ENCODE assay signal across 8 cellular contexts in genomic region chr20:40279390-40279789, GRCh38.
DNase-seq lines count a peak whose midpoint lies in the region; ATAC-seq and TF ChIP-seq lines count a peak whose summit lies in the region.

No MANE protein-coding gene starts in this region.

- H3K4me3 Mint-ChIP-seq in progenitor cell of endocrine pancreas (ENCODE audit: low read depth) (no peak overlapping the region), natural killer cell (no peak overlapping the region)

- no peaks in the 10 kb centered on the region for H3K9me3 ChIP-seq in SJCRH30 (replicated peaks)

- H3K27me3 ChIP-seq in SJCRH30 (peaks cover 23% of the 10 kb centered on the region), foreskin keratinocyte (no peaks in the 10 kb centered on the region)

- no peaks in the 10 kb centered on the region for H3K4me1 ChIP-seq in SJCRH30
- peaks cover 7% of the 10 kb centered on the region for H3K4me1 ChIP-seq in foreskin keratinocyte

- H3K27me3 Mint-ChIP-seq in progenitor cell of endocrine pancreas (peaks cover 42% of the 10 kb centered on the region), natural killer cell (ENCODE audit: low read depth in 2 of 2) (peaks cover 2 to 10% of the 10 kb centered on the region in 2 donors)

- H3K9me3 Mint-ChIP-seq in progenitor cell of endocrine pancreas (ENCODE audit: low read depth): no peaks in the 10 kb centered on the region
- H3K9me3 Mint-ChIP-seq in natural killer cell: no peaks in the 10 kb centered on the region

- intact Hi-C loops in natural killer cell (cut with micrococcal nuclease): no loop called here

- H3K4me1 Mint-ChIP-seq in progenitor cell of endocrine pancreas (ENCODE audit: low read depth) (peaks cover 9% of the 10 kb centered on the region), natural killer cell (no peaks in the 10 kb centered on the region)

- peak overlapping the region; percentile 79 for H3K27ac Mint-ChIP-seq in progenitor cell of endocrine pancreas
- H3K27ac Mint-ChIP-seq in natural killer cell: no peak overlapping the region

- DNase-seq in GDM1 (lab: John Stamatoyannopoulos, UW) (peak; percentile 25), SJCRH30 (peak; percentile 11 to 34), foreskin keratinocyte (peak; percentile 48 to 76), progenitor cell of endocrine pancreas (ENCODE audit: low spot score, unreplicated experiment) (no peak), NCI-H187 treated with DMSO at 0.1 percent for 48 hours (lab: John Stamatoyannopoulos, UW) (no peak), natural killer cell (no peak)
- no peak for DNase-seq in activated CD4-positive, CD25-positive, alpha-beta regulatory T cell treated with anti-CD3 and anti-CD28 coated beads, Interleukin-2, amount 50 U/mL, for 72 hours

- no peaks in the 10 kb centered on the region for H3K36me3 Mint-ChIP-seq in progenitor cell of endocrine pancreas (ENCODE audit: insufficient read depth)
- H3K36me3 Mint-ChIP-seq in natural killer cell: no peaks in the 10 kb centered on the region

- no peaks in the 10 kb centered on the region for H3K36me3 ChIP-seq in SJCRH30

- no peak overlapping the region for H3K27ac ChIP-seq in SJCRH30
- H3K27ac ChIP-seq in foreskin keratinocyte: no peak overlapping the region

- TF ChIP-seq CTCF in foreskin keratinocyte (conservative IDR thresholded peaks at IDR 0.05): no peak
- no peak for TF ChIP-seq CTCF in progenitor cell of endocrine pancreas (IDR thresholded peaks at IDR 0.05; ENCODE audit: unreplicated experiment)
- TF ChIP-seq CTCF in natural killer cell (IDR thresholded peaks at IDR 0.05): no peak

- H3K4me3 ChIP-seq in SJCRH30: no peak overlapping the region

- ATAC-seq in foreskin keratinocyte (peak; percentile 79), HG03565 (IDR thresholded peaks at IDR 0.05; ENCODE audit: unreplicated experiment) (no peak), natural killer cell (no peak)

Comparison
In these comparisons a context has a peak if more than half of its experiments do, and no peak if none do; other contexts are left out.
1. DNase-seq: peak in GDM1 (single experiment), SJCRH30 (2 of 2) and foreskin keratinocyte (2 of 2); none in progenitor cell of endocrine pancreas (single experiment), activated CD4-positive, CD25-positive, alpha-beta regulatory T cell treated with anti-CD3 and anti-CD28 coated beads, Interleukin-2, amount 50 U/mL, for 72 hours (single experiment), NCI-H187 treated with DMSO at 0.1 percent for 48 hours (single experiment) and natural killer cell (single experiment).